8 cellular contexts compared by ENCODE assay signal in the genomic region with DNA sequence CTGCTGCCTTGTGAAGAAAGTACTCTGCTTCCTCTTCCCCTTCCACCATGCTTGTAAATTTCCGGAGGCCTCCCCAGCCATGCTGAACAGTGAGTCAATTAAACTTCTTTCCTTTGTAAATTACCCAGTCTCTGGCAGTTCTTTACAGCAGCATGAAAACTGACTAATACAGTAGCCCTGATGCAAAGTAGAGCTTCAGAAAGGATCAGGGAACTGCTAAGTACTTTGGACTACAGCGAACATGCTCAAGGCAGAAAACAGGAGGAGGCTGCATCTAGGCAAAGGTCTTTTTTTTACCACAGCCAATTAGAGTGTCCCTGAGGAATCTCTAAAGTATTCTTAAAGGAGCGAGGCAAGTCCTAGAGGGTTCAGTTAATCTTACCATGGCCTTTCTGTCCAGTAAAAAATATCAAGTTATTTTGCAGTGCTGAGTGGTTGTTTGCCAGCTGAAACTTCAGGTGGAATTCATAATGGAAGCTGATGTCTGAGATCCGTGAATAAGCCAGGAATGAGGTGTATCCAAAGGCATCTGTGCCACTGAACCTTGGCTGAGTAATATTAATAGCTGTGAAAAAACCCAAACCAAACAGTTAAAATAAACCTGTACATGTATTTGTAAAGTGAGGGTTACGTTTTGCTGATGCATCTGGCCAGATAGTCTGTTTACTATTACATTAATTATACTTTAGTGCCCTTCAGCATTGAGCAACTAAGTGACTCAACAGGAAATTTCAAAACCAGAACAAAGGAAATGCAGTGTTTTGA.
DNase-seq lines count a peak whose midpoint lies in the region; ATAC-seq and TF ChIP-seq lines count a peak whose summit lies in the region.

No MANE protein-coding gene starts in this region.

- H3K9me3 ChIP-seq in gastroesophageal sphincter (no peaks in the 10 kb centered on the region), spleen (no peaks in the 10 kb centered on the region)

- no peak for TF ChIP-seq POLR2A in gastroesophageal sphincter (IDR thresholded peaks at IDR 0.05)
- TF ChIP-seq POLR2A in spleen (IDR thresholded peaks at IDR 0.05) = no peak

- H3K27me3 ChIP-seq in HL-60 (ENCODE audit: insufficient read depth, poor library complexity, severe bottlenecking) (no peaks in the 10 kb centered on the region), gastroesophageal sphincter (no peaks in the 10 kb centered on the region), spleen (replicated peaks in 1 of 7) (no peaks in the 10 kb centered on the region)

- H3K27ac ChIP-seq in HL-60 (replicated peaks) (peak overlapping the region; percentile 82), gastroesophageal sphincter (peak overlapping the region in 3 of 4 donors; percentile 22 to 46 (median 37)), spleen (peak overlapping the region in 7 of 8 donors; percentile 48 to 90 (median 78))

- H3K27ac Mint-ChIP-seq in activated naive CD4-positive, alpha-beta T cell treated with anti-CD3 and anti-CD28 coated beads, Interleukin-2, amount 50 U/mL, for 72 hours = no peak overlapping the region

- DNase-seq in HL-60 (ENCODE audit: low read depth in 1 of 2, low spot score in 1 of 2) = peak; percentile 56 to 69
- DNase-seq in spleen = no peak
- DNase-seq in activated naive CD4-positive, alpha-beta T cell treated with anti-CD3 and anti-CD28 coated beads, Interleukin-2, amount 50 U/mL, for 72 hours (ENCODE audit: low spot score in 2 of 2) = no peak
- no peak for DNase-seq in stimulated activated CD4-positive, alpha-beta T cell treated with anti-CD3 and anti-CD28 coated beads, Interleukin-4, amount 100 ng/mL, for 24 hours

- intact Hi-C loops in spleen (cut with DNase I; ENCODE audit: low total_unique reads) = no loop called here

- no peak for TF ChIP-seq CTCF in HL-60 (IDR thresholded peaks at IDR 0.05; ENCODE audit: insufficient read depth, low read length)
- no peak for TF ChIP-seq CTCF in gastroesophageal sphincter (IDR thresholded peaks at IDR 0.05)
- TF ChIP-seq CTCF in spleen (IDR thresholded peaks at IDR 0.05 in 8 of 11, conservative IDR thresholded peaks at IDR 0.05 in 3 of 11) = no peak

- H3K36me3 ChIP-seq in gastroesophageal sphincter (no peaks in the 10 kb centered on the region), spleen (no peaks in the 10 kb centered on the region)

- ATAC-seq in SK-N-SH treated with all-trans-retinoic acid at 6 μM for 48 hours (peak; percentile 68), gastroesophageal sphincter (peak; percentile 70), GM18511 (IDR thresholded peaks at IDR 0.05; ENCODE audit: unreplicated experiment) (no peak), HG03439 (IDR thresholded peaks at IDR 0.05; ENCODE audit: unreplicated experiment) (no peak)
- ATAC-seq in activated naive CD4-positive, alpha-beta T cell treated with anti-CD3 and anti-CD28 coated beads, Interleukin-2, amount 50 U/mL, for 72 hours = no peak

- H3K4me3 ChIP-seq in HL-60 (replicated peaks; ENCODE audit: insufficient read depth, low read length) (peak overlapping the region; percentile 3; the same call in 1 of the 2 replicates), gastroesophageal sphincter (no peak overlapping the region), spleen (peak overlapping the region in 2 of 8 donors; percentile 14 to 45)

- TF ChIP-seq EP300 in gastroesophageal sphincter (IDR thresholded peaks at IDR 0.05) = no peak

- H3K9me3 Mint-ChIP-seq in activated naive CD4-positive, alpha-beta T cell treated with anti-CD3 and anti-CD28 coated beads, Interleukin-2, amount 50 U/mL, for 72 hours = no peaks in the 10 kb centered on the region

- 10 to 38% methylated on average over 3 to 5 of the region's 5 CpGs for WGBS in gastroesophageal sphincter (ENCODE audit: low coverage in 1 of 2), 2 donors
- WGBS in spleen, 5 donors = 41 to 61% (median 53%) methylated on average over 5 of the region's 5 CpGs

- H3K4me1 ChIP-seq in gastroesophageal sphincter (peaks cover 0 to 4% (median 0%) of the 10 kb centered on the region in 3 donors), spleen (peaks cover 0 to 21% (median 11%) of the 10 kb centered on the region in 6 donors)

- H3K36me3 Mint-ChIP-seq in activated naive CD4-positive, alpha-beta T cell treated with anti-CD3 and anti-CD28 coated beads, Interleukin-2, amount 50 U/mL, for 72 hours = no peaks in the 10 kb centered on the region

TF ChIP-seq in SK-N-SH treated with all-trans-retinoic acid at 6 μM for 48 hours, 23 proteins besides CTCF, POLR2A, EP300 and RAD21:
- TF ChIP-seq ISL1 (CRISPR knock-in tag; IDR thresholded peaks at IDR 0.05) = peak; percentile 83
- TF ChIP-seq, protein P1, sequence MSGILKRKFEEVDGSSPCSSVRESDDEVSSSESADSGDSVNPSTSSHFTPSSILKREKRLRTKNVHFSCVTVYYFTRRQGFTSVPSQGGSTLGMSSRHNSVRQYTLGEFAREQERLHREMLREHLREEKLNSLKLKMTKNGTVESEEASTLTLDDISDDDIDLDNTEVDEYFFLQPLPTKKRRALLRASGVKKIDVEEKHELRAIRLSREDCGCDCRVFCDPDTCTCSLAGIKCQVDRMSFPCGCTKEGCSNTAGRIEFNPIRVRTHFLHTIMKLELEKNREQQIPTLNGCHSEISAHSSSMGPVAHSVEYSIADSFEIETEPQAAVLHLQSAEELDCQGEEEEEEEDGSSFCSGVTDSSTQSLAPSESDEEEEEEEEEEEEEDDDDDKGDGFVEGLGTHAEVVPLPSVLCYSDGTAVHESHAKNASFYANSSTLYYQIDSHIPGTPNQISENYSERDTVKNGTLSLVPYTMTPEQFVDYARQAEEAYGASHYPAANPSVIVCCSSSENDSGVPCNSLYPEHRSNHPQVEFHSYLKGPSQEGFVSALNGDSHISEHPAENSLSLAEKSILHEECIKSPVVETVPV (CRISPR knock-in tag; IDR thresholded peaks at IDR 0.05) = peak; percentile 84
- no peak for TF ChIP-seq PPARA (CRISPR knock-in tag; IDR thresholded peaks at IDR 0.05; ENCODE audit: borderline replicate concordance)
- no peak for TF ChIP-seq ESRRG (CRISPR knock-in tag; IDR thresholded peaks at IDR 0.05)
- TF ChIP-seq, protein P2, sequence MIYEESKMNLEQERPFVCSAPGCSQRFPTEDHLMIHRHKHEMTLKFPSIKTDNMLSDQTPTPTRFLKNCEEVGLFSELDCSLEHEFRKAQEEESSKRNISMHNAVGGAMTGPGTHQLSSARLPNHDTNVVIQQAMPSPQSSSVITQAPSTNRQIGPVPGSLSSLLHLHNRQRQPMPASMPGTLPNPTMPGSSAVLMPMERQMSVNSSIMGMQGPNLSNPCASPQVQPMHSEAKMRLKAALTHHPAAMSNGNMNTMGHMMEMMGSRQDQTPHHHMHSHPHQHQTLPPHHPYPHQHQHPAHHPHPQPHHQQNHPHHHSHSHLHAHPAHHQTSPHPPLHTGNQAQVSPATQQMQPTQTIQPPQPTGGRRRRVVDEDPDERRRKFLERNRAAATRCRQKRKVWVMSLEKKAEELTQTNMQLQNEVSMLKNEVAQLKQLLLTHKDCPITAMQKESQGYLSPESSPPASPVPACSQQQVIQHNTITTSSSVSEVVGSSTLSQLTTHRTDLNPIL (CRISPR knock-in tag; IDR thresholded peaks at IDR 0.05; ENCODE audit: low read depth) = no peak
- no peak for TF ChIP-seq BACH2 (CRISPR knock-in tag; IDR thresholded peaks at IDR 0.05; ENCODE audit: borderline replicate concordance)
- TF ChIP-seq, protein P3, sequence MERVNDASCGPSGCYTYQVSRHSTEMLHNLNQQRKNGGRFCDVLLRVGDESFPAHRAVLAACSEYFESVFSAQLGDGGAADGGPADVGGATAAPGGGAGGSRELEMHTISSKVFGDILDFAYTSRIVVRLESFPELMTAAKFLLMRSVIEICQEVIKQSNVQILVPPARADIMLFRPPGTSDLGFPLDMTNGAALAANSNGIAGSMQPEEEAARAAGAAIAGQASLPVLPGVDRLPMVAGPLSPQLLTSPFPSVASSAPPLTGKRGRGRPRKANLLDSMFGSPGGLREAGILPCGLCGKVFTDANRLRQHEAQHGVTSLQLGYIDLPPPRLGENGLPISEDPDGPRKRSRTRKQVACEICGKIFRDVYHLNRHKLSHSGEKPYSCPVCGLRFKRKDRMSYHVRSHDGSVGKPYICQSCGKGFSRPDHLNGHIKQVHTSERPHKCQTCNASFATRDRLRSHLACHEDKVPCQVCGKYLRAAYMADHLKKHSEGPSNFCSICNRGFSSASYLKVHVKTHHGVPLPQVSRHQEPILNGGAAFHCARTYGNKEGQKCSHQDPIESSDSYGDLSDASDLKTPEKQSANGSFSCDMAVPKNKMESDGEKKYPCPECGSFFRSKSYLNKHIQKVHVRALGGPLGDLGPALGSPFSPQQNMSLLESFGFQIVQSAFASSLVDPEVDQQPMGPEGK (CRISPR knock-in tag; IDR thresholded peaks at IDR 0.05; ENCODE audit: borderline replicate concordance) = peak; percentile 22; the same call in 1 of the 2 replicates
- TF ChIP-seq, protein P4, sequence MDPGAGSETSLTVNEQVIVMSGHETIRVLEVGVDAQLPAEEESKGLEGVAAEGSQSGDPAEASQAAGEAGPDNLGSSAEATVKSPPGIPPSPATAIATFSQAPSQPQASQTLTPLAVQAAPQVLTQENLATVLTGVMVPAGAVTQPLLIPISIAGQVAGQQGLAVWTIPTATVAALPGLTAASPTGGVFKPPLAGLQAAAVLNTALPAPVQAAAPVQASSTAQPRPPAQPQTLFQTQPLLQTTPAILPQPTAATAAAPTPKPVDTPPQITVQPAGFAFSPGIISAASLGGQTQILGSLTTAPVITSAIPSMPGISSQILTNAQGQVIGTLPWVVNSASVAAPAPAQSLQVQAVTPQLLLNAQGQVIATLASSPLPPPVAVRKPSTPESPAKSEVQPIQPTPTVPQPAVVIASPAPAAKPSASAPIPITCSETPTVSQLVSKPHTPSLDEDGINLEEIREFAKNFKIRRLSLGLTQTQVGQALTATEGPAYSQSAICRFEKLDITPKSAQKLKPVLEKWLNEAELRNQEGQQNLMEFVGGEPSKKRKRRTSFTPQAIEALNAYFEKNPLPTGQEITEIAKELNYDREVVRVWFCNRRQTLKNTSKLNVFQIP (CRISPR knock-in tag; IDR thresholded peaks at IDR 0.05; ENCODE audit: borderline replicate concordance, low read depth) = no peak
- no peak for TF ChIP-seq ARNTL (CRISPR knock-in tag; IDR thresholded peaks at IDR 0.05; ENCODE audit: borderline replicate concordance, low read depth)
- peak; percentile 55; the same call in 1 of the 2 replicates for TF ChIP-seq TCF4 (CRISPR knock-in tag; IDR thresholded peaks at IDR 0.05; ENCODE audit: borderline replicate concordance)
- TF ChIP-seq ZC3H10 (CRISPR knock-in tag; IDR thresholded peaks at IDR 0.05) = peak; percentile 61
- no peak for TF ChIP-seq CSDC2 (CRISPR knock-in tag; IDR thresholded peaks at IDR 0.05)
- peak; percentile 81; the same call in 1 of the 2 replicates for TF ChIP-seq SNAI2 (CRISPR knock-in tag; IDR thresholded peaks at IDR 0.05)

Comparison
In these comparisons a context has a peak if more than half of its experiments do, and no peak if none do; other contexts are left out.
1. DNase-seq: peak in HL-60 (2 of 2); none in spleen (single experiment), activated naive CD4-positive, alpha-beta T cell treated with anti-CD3 and anti-CD28 coated beads, Interleukin-2, amount 50 U/mL, for 72 hours (0 of 2) and stimulated activated CD4-positive, alpha-beta T cell treated with anti-CD3 and anti-CD28 coated beads, Interleukin-4, amount 100 ng/mL, for 24 hours (single experiment).
2. ATAC-seq: peak in SK-N-SH treated with all-trans-retinoic acid at 6 μM for 48 hours (single experiment) and gastroesophageal sphincter (single experiment); none in GM18511 (single experiment), HG03439 (single experiment) and activated naive CD4-positive, alpha-beta T cell treated with anti-CD3 and anti-CD28 coated beads, Interleukin-2, amount 50 U/mL, for 72 hours (0 of 2).
3. Peak in every context shown above with its lines, with median percentiles within 50 percentile points of each other: H3K27ac ChIP-seq.